8 cellular contexts compared by ENCODE assay signal in genomic region chr3:141487419-141488345, GRCh38. TPM values are rescaled to one million over a fixed set of nuclear protein-coding genes. Genes with fewer than 3 reads are reported as not detected.
DNase-seq lines count a peak whose midpoint lies in the region; ATAC-seq and TF ChIP-seq lines count a peak whose summit lies in the region.

No MANE protein-coding gene starts in this region.

- no peaks in the 10 kb centered on the region for H3K27me3 ChIP-seq in BLaER1
- no peaks in the 10 kb centered on the region for H3K27me3 ChIP-seq in right lobe of liver

- peaks cover 29% of the 10 kb centered on the region for H3K4me1 ChIP-seq in BLaER1
- H3K4me1 ChIP-seq in right lobe of liver = peaks cover 0 to 5% (median 0%) of the 10 kb centered on the region in 4 donors

- H3K4me3 Mint-ChIP-seq in activated CD4-positive, alpha-beta T cell treated with anti-CD3 and anti-CD28 coated beads, Interleukin-2, amount 10 ng/mL, durations not matched to agents 7 days and 5 days = peak overlapping the region; percentile 85

- H4K20me1 ChIP-seq in BLaER1 = peaks cover 47% of the 10 kb centered on the region

- H3K27ac Mint-ChIP-seq in activated CD4-positive, alpha-beta T cell treated with anti-CD3 and anti-CD28 coated beads, Interleukin-2, amount 10 ng/mL, durations not matched to agents 7 days and 5 days = peak overlapping the region; percentile 94

- H3K27ac ChIP-seq in BLaER1 (peak overlapping the region; percentile 81), right lobe of liver (peak overlapping the region; percentile 75 to 87 (median 83))

- no peaks in the 10 kb centered on the region for H3K9me3 ChIP-seq in BLaER1
- H3K9me3 ChIP-seq in right lobe of liver = no peaks in the 10 kb centered on the region

- POLR2A ChIA-PET in activated CD4-positive, alpha-beta T cell treated with anti-CD3 and anti-CD28 coated beads, Interleukin-2, amount 10 ng/mL, durations not matched to agents 7 days and 5 days (lab: Charles Lee) = interaction anchor here (0.5 to 1.6 kb wide), 6 partner anchors 11 to 176 kb away, joined by 3 to 12 read pairs (median 4); no protein-coding TSS in a partner anchor

- H3K4me2 ChIP-seq in BLaER1 = peak overlapping the region; percentile 78

- CTCF ChIA-PET in activated CD4-positive, alpha-beta T cell treated with anti-CD3 and anti-CD28 coated beads, Interleukin-2, amount 10 ng/mL, durations not matched to agents 7 days and 5 days (lab: Charles Lee) = interaction anchor here (0.6 to 1.5 kb wide), 9 partner anchors 9 to 117 kb away, joined by 3 to 6 read pairs (median 4); no protein-coding TSS in a partner anchor

- intact Hi-C loops in right lobe of liver (cut with DNase I) = no loop called here

- peaks cover 71% of the 10 kb centered on the region for H3K4me1 Mint-ChIP-seq in activated CD4-positive, alpha-beta T cell treated with anti-CD3 and anti-CD28 coated beads, Interleukin-2, amount 10 ng/mL, durations not matched to agents 7 days and 5 days

- peak; percentile 53 for TF ChIP-seq POLR2A in right lobe of liver (IDR thresholded peaks at IDR 0.05)

- TF ChIP-seq CTCF in right lobe of liver (IDR thresholded peaks at IDR 0.05) = no peak

- peaks cover 2% of the 10 kb centered on the region for H3K9me3 Mint-ChIP-seq in activated CD4-positive, alpha-beta T cell treated with anti-CD3 and anti-CD28 coated beads, Interleukin-2, amount 10 ng/mL, durations not matched to agents 7 days and 5 days

- H3K36me3 Mint-ChIP-seq in activated CD4-positive, alpha-beta T cell treated with anti-CD3 and anti-CD28 coated beads, Interleukin-2, amount 10 ng/mL, durations not matched to agents 7 days and 5 days (ENCODE audit: low read depth) = peaks cover 38% of the 10 kb centered on the region

- ATAC-seq in GM19328 (IDR thresholded peaks at IDR 0.05; ENCODE audit: unreplicated experiment) = peak; percentile 63
- peak; percentile 77 for ATAC-seq in HG03457 (IDR thresholded peaks at IDR 0.05; ENCODE audit: unreplicated experiment)
- peak; percentile 82 to 87 (median 85) for ATAC-seq in right lobe of liver

- H3K4me3 ChIP-seq in BLaER1 = peak overlapping the region; percentile 85
- peak overlapping the region; percentile 66 to 81 (median 74) for H3K4me3 ChIP-seq in right lobe of liver

- H3K36me3 ChIP-seq in BLaER1 (no peaks in the 10 kb centered on the region), right lobe of liver (no peaks in the 10 kb centered on the region)

- DNase-seq in NCI-H524 treated with DMSO at 0.1 percent for 48 hours (lab: John Stamatoyannopoulos, UW) (peak; percentile 29), dermis blood vessel endothelial cell (peak; percentile 77), right lobe of liver (peak; percentile 85 to 91 (median 89))
- peak; percentile 94 for DNase-seq in activated CD4-positive, alpha-beta T cell treated with anti-CD3 and anti-CD28 coated beads, Interleukin-2, amount 10 ng/mL, durations not matched to agents 7 days and 5 days
- peak; percentile 57 to 64 (median 61) for DNase-seq in stimulated activated CD4-positive, alpha-beta T cell treated with anti-CD3 and anti-CD28 coated beads, TNF-alpha, amount 100 ng/mL, for 1 hour (ENCODE audit: low read depth in 3 of 3, low spot score in 1 of 3)

- H3K9ac ChIP-seq in BLaER1 = peak overlapping the region; percentile 86

- WGBS in right lobe of liver (ENCODE audit: insufficient coverage, low coverage, low lambda C conversion rate, missing lambda C conversion rate) = 2% methylated on average over 33 of the region's 67 CpGs

- no peaks in the 10 kb centered on the region for H3K27me3 Mint-ChIP-seq in activated CD4-positive, alpha-beta T cell treated with anti-CD3 and anti-CD28 coated beads, Interleukin-2, amount 10 ng/mL, durations not matched to agents 7 days and 5 days

RNA-seq across cellular contexts. Expression of gene RASA2, which starts 0.9 kb away (rescaled TPM):
- total RNA-seq in activated CD4-positive, alpha-beta T cell treated with anti-CD3 and anti-CD28 coated beads, Interleukin-2, amount 10 ng/mL, durations not matched to agents 7 days and 5 days = 10 to 100 TPM; 46.5 to 54.1 TPM
- total RNA-seq in dermis blood vessel endothelial cell (12.7 and 15.3 TPM in 2 replicates), right lobe of liver (1 to 10 TPM; 3.5 to 7.9 (median 5.5) TPM)

Comparison
In these comparisons a context has a peak if more than half of its experiments do, and no peak if none do; other contexts are left out.
1. Peak in every context shown above with its lines: DNase-seq, ATAC-seq, H3K4me3 ChIP-seq and H3K27ac ChIP-seq.
2. DNase-seq: peak in every context shown above with its lines; median percentile 94 in activated CD4-positive, alpha-beta T cell treated with anti-CD3 and anti-CD28 coated beads, Interleukin-2, amount 10 ng/mL, durations not matched to agents 7 days and 5 days; 89 in right lobe of liver; 77 in dermis blood vessel endothelial cell; 61 in stimulated activated CD4-positive, alpha-beta T cell treated with anti-CD3 and anti-CD28 coated beads, TNF-alpha, amount 100 ng/mL, for 1 hour; 29 in NCI-H524 treated with DMSO at 0.1 percent for 48 hours.